ENCODE assay signal across 1 cellular context in the genomic region with DNA sequence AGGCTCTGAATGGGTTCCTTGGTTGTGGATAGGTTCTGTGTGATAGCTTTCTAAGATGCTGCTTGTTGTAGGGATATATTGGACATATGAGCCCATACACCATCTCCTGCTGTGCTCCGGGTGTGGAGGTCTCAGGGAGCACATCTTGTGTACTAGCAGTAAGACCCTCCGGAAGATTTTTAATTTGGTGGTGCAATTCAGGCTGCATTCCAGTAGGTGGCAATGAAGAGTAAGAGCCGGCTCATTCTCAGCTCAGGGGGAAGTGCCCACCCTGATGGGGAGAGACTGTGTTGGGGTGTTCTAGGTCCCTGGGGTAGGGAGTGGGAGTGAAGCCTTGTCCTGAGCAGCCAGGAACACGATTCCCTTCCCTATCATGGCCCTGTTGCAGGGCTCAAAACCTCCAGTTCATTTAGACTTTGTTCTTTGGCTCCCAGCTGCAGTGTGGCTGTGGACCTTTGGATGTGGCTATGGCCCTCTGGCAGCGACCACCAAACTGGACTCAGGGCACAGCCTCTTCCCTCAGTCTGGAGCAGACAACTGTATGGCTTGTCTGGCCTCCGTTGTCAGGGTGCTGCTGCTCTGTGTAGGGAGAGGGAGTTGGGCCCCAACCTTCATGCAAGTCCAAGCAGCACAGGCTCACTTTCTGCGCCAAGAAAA.
TF ChIP-seq lines count a peak whose summit lies in the region.

No MANE protein-coding gene starts in this region.

TF ChIP-seq in K562, 482 proteins besides CTCF, POLR2A, EP300 and RAD21 (continued from another document):
- TF ChIP-seq, protein P1, sequence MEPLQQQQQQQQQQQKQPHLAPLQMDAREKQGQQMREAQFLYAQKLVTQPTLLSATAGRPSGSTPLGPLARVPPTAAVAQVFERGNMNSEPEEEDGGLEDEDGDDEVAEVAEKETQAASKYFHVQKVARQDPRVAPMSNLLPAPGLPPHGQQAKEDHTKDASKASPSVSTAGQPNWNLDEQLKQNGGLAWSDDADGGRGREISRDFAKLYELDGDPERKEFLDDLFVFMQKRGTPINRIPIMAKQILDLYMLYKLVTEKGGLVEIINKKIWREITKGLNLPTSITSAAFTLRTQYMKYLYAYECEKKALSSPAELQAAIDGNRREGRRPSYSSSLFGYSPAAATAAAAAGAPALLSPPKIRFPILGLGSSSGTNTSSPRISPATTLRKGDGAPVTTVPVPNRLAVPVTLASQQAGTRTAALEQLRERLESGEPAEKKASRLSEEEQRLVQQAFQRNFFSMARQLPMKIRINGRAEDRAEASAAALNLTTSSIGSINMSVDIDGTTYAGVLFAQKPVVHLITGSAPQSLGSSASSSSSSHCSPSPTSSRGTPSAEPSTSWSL (CRISPR knock-in tag; IDR thresholded peaks at IDR 0.05; ENCODE audit: borderline replicate concordance): no peak
- TF ChIP-seq PHB (CRISPR knock-in tag; IDR thresholded peaks at IDR 0.05) (no peak), HIVEP1 (CRISPR knock-in tag; IDR thresholded peaks at IDR 0.05) (no peak), MYBL2 (IDR thresholded peaks at IDR 0.05; ENCODE audit: low read depth) (no peak), MYBL2 (CRISPR knock-in tag; IDR thresholded peaks at IDR 0.05; ENCODE audit: borderline replicate concordance) (no peak), FOSL1 (tag; conservative IDR thresholded peaks at IDR 0.05) (no peak)
